14 cellular contexts compared by ENCODE assay signal in genomic region chr4:106707776-106708603, GRCh38.
DNase-seq lines count a peak whose midpoint lies in the region; ATAC-seq, FAIRE-seq and TF ChIP-seq lines count a peak whose summit lies in the region.
"Had no signal": no experiment of that assay in that cellular context is flagged by ENCODE, and none has a peak within 500 bp of the region (broad histone marks: within the 10 kb centered on the region; RNA-seq: fewer than 3 reads in every experiment).

No MANE protein-coding gene starts in this region.

- intact Hi-C loops in aorta (cut with DNase I) = no loop called here

- H3K4me1 ChIP-seq in aorta (ENCODE audit: control insufficient read depth in 1 of 2, insufficient read depth in 2 of 2, low read length in 2 of 2) = peaks cover 0 to 4% of the 10 kb centered on the region in 2 donors
- H3K4me1 ChIP-seq: body of pancreas, pancreas had no signal

- TF ChIP-seq CTCF in bronchial epithelial cell (IDR thresholded peaks at IDR 0.05; ENCODE audit: insufficient read depth, low read length, severe bottlenecking) = no peak

- H3K9me3 ChIP-seq in aorta (ENCODE audit: control insufficient read depth, low read length) = no peaks in the 10 kb centered on the region
- H3K9me3 ChIP-seq: body of pancreas, pancreas had no signal

- 56 to 57% methylated on average over 3 of the region's 3 CpGs for WGBS in aorta, 2 donors

- peak; percentile 44 for ATAC-seq in aorta (ENCODE audit: low FRiP score)
- ATAC-seq: body of pancreas had no signal

- DNase-seq in SIG-M5 treated with dmso at 0.1 percent for 504 hours (lab: John Stamatoyannopoulos, UW; ENCODE audit: unreplicated experiment) (peak; percentile 67), SIG-M5 (lab: John Stamatoyannopoulos, UW) (no peak), Kasumi-1 (lab: John Stamatoyannopoulos, UW) (peak; percentile 77 to 89), bronchial epithelial cell (ENCODE audit: low read depth) (peak; percentile 34), aorta (peak in 1 of 2 donors; percentile 42), iPS-NIHi7 (ENCODE audit: extremely low spot score) (no peak), T-helper 1 cell (no peak)
- DNase-seq in stimulated activated CD4-positive, alpha-beta T cell treated with anti-CD3 and anti-CD28 coated beads, Interleukin-15, amount 100 ng/mL, for 24 hours = no peak
- DNase-seq: activated CD4-positive, CD25-positive, alpha-beta regulatory T cell treated with anti-CD3 and anti-CD28 coated beads, Interleukin-2, amount 50 U/mL, for 72 hours; body of pancreas; hippocampal formation; NCI-H446; pancreas had no signal

- no peak for FAIRE-seq in bronchial epithelial cell (lab: Jason Lieb, UNC)
- FAIRE-seq: pancreas had no signal

- H3K27ac ChIP-seq in aorta (ENCODE audit: low read depth in 1 of 2, low read length in 2 of 2) = no peak overlapping the region
- H3K27ac ChIP-seq: 22Rv1, body of pancreas, pancreas had no signal

- no peaks in the 10 kb centered on the region for H3K36me3 ChIP-seq in bronchial epithelial cell (ENCODE audit: control insufficient read depth, insufficient read depth, low read length)
- H3K36me3 ChIP-seq in aorta (ENCODE audit: control insufficient read depth in 1 of 2, insufficient read depth in 2 of 2, low read length in 1 of 2) = no peaks in the 10 kb centered on the region
- H3K36me3 ChIP-seq: pancreas had no signal

- H3K27me3 ChIP-seq in bronchial epithelial cell (ENCODE audit: control insufficient read depth, insufficient read depth, low read length) = no peaks in the 10 kb centered on the region
- H3K27me3 ChIP-seq in aorta (ENCODE audit: control insufficient read depth in 1 of 2, insufficient read depth in 2 of 2, low read length in 1 of 2) = no peaks in the 10 kb centered on the region
- H3K27me3 ChIP-seq: body of pancreas, pancreas had no signal

- H3K4me3 ChIP-seq in bronchial epithelial cell (ENCODE audit: low read depth, low read length) (no peak overlapping the region), aorta (ENCODE audit: low read length in 2 of 2) (no peak overlapping the region)
- H3K4me3 ChIP-seq: body of pancreas, pancreas had no signal

Comparison
In these comparisons a context has a peak if more than half of its experiments do, and no peak if none do; other contexts are left out.
1. DNase-seq: peak in SIG-M5 treated with dmso at 0.1 percent for 504 hours (single experiment), Kasumi-1 (2 of 2) and bronchial epithelial cell (single experiment); none in SIG-M5 (single experiment), iPS-NIHi7 (single experiment), stimulated activated CD4-positive, alpha-beta T cell treated with anti-CD3 and anti-CD28 coated beads, Interleukin-15, amount 100 ng/mL, for 24 hours (single experiment) and T-helper 1 cell (0 of 5).